Comparison of ENCODE assay signal across 1 cellular context in genomic region chr3:141455603-141456327, GRCh38.
TF ChIP-seq lines count a peak whose summit lies in the region.

No MANE protein-coding gene starts in this region.

TF ChIP-seq in H1, 55 proteins besides CTCF, POLR2A, EP300 and RAD21:
- TF ChIP-seq SP1 (IDR thresholded peaks at IDR 0.05; ENCODE audit: low read depth, low read length) = no peak
- no peak for TF ChIP-seq RXRA (IDR thresholded peaks at IDR 0.05; ENCODE audit: insufficient read depth, low read depth, low read length)
- TF ChIP-seq TAF1 (IDR thresholded peaks at IDR 0.05; ENCODE audit: low read depth, low read length) = no peak
- no peak for TF ChIP-seq CBX5 (IDR thresholded peaks at IDR 0.05; ENCODE audit: low read depth, low read length)
- TF ChIP-seq NRF1 (IDR thresholded peaks at IDR 0.05; ENCODE audit: low read depth, low read length) = no peak
- TF ChIP-seq, protein P1, sequence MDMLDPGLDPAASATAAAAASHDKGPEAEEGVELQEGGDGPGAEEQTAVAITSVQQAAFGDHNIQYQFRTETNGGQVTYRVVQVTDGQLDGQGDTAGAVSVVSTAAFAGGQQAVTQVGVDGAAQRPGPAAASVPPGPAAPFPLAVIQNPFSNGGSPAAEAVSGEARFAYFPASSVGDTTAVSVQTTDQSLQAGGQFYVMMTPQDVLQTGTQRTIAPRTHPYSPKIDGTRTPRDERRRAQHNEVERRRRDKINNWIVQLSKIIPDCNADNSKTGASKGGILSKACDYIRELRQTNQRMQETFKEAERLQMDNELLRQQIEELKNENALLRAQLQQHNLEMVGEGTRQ (IDR thresholded peaks at IDR 0.05; ENCODE audit: low read length) = no peak
- no peak for TF ChIP-seq RBBP5 (IDR thresholded peaks at IDR 0.05; ENCODE audit: borderline replicate concordance, low read depth, low read length)
- TF ChIP-seq, protein P2, sequence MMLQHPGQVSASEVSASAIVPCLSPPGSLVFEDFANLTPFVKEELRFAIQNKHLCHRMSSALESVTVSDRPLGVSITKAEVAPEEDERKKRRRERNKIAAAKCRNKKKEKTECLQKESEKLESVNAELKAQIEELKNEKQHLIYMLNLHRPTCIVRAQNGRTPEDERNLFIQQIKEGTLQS (IDR thresholded peaks at IDR 0.05; ENCODE audit: insufficient read depth, low read depth, low read length) = no peak
- TF ChIP-seq SP2 (IDR thresholded peaks at IDR 0.05; ENCODE audit: low read length) = no peak
- TF ChIP-seq KDM1A (IDR thresholded peaks at IDR 0.05; ENCODE audit: borderline replicate concordance, low read length) = no peak
- TF ChIP-seq NANOG (IDR thresholded peaks at IDR 0.05; ENCODE audit: insufficient read depth, low read depth, low read length, poor library complexity, severe bottlenecking) = no peak
- no peak for TF ChIP-seq BCL11A (IDR thresholded peaks at IDR 0.05; ENCODE audit: low read depth in 2 of 2, low read length in 2 of 2)
- no peak for TF ChIP-seq RFX5 (IDR thresholded peaks at IDR 0.05; ENCODE audit: borderline replicate concordance, low read depth, low read length)
- no peak for TF ChIP-seq TBP (IDR thresholded peaks at IDR 0.05; ENCODE audit: low read depth, low read length)
- TF ChIP-seq E2F6 (IDR thresholded peaks at IDR 0.05) = no peak
- TF ChIP-seq SIN3A (conservative IDR thresholded peaks at IDR 0.05 in 1 of 2, IDR thresholded peaks at IDR 0.05 in 1 of 2; ENCODE audit: low read depth in 1 of 2, low read length in 2 of 2) = no peak
- TF ChIP-seq POU5F1 (IDR thresholded peaks at IDR 0.05; ENCODE audit: low read depth, low read length) = no peak
